ENCODE assay signal across 18 cellular contexts in genomic region chr5:148796931-148797330, GRCh38. TPM values are rescaled to one million over a fixed set of nuclear protein-coding genes. Genes with fewer than 3 reads are reported as not detected.
DNase-seq lines count a peak whose midpoint lies in the region; ATAC-seq and TF ChIP-seq lines count a peak whose summit lies in the region.
"Had no signal": no experiment of that assay in that cellular context is flagged by ENCODE, and none has a peak within 500 bp of the region (broad histone marks: within the 10 kb centered on the region; RNA-seq: fewer than 3 reads in every experiment).

No MANE protein-coding gene starts in this region.

- no peak overlapping the region for H3K4me3 ChIP-seq in Karpas-422 (ENCODE audit: low read length)
- H3K4me3 ChIP-seq: HAP-1, PC-9 had no signal

- no peak overlapping the region for H3K27ac ChIP-seq in Karpas-422 (ENCODE audit: low read length)
- no peak overlapping the region for H3K27ac ChIP-seq in RWPE1
- H3K27ac ChIP-seq in foreskin keratinocyte = no peak overlapping the region
- H3K27ac ChIP-seq: PC-9 had no signal

- H3K4me1 ChIP-seq in Karpas-422 (ENCODE audit: low read length) (peaks cover 54% of the 10 kb centered on the region), foreskin keratinocyte (peaks cover 5% of the 10 kb centered on the region)
- H3K4me1 ChIP-seq: HAP-1 had no signal

- ATAC-seq in foreskin keratinocyte (peak; percentile 90), GM21390 (IDR thresholded peaks at IDR 0.05; ENCODE audit: unreplicated experiment) (no peak)
- ATAC-seq: Right ventricle myocardium inferior had no signal

- CTCF ChIA-PET in RWPE1 (lab: Yijun Ruan, JAX) = interaction anchor here (0.6 kb wide), 2 partner anchors 66 to 1004 kb away, joined by 3 to 4 read pairs; no protein-coding TSS in a partner anchor

- H3K36me3 ChIP-seq in Karpas-422 (ENCODE audit: insufficient read depth, low read length) = no peaks in the 10 kb centered on the region
- H3K36me3 ChIP-seq: HAP-1 had no signal

- H3K9me3 ChIP-seq in Karpas-422 (ENCODE audit: low read length) = no peaks in the 10 kb centered on the region
- H3K9me3 ChIP-seq: HAP-1 had no signal

- no peak overlapping the region for H3K4me2 ChIP-seq in Karpas-422 (ENCODE audit: low read depth, low read length, poor library complexity, severe bottlenecking)
- H3K4me2 ChIP-seq: PC-9 had no signal

- TF ChIP-seq CTCF in RWPE1 (conservative IDR thresholded peaks at IDR 0.05; ENCODE audit: low read depth) = no peak
- TF ChIP-seq CTCF in foreskin keratinocyte (conservative IDR thresholded peaks at IDR 0.05) = no peak

- no peaks in the 10 kb centered on the region for H3K79me2 ChIP-seq in Karpas-422 (ENCODE audit: low read length)

- H4K20me1 ChIP-seq in Karpas-422 (ENCODE audit: insufficient read depth, low read depth, low read length) = no peaks in the 10 kb centered on the region

- no peaks in the 10 kb centered on the region for H3K27me3 ChIP-seq in Karpas-422 (ENCODE audit: low read length)
- no peaks in the 10 kb centered on the region for H3K27me3 ChIP-seq in foreskin keratinocyte

- no peak overlapping the region for H3K9ac ChIP-seq in Karpas-422 (ENCODE audit: low read length)

- POLR2A ChIA-PET in RWPE1 (lab: Yijun Ruan, JAX; ENCODE audit: low non-redundant PET) = no interaction called here

- peak overlapping the region; percentile 17; the same call in 1 of the 2 replicates for H2AFZ ChIP-seq in Karpas-422 (ENCODE audit: low read length)
- H2AFZ ChIP-seq: PC-9 had no signal

- no peaks in the 10 kb centered on the region for H3K9me2 ChIP-seq in Karpas-422 (replicated peaks; ENCODE audit: insufficient read depth, low read length)

- DNase-seq in Daoy (ENCODE audit: low read depth) = peak; percentile 14
- DNase-seq in Karpas-422 = no peak
- peak; percentile 65 for DNase-seq in RWPE1 (ENCODE audit: low spot score)
- peak in 1 of 2 donors; percentile 62 for DNase-seq in foreskin keratinocyte
- no peak for DNase-seq in NCI-H146 treated with DMSO at 0.1 percent for 48 hours (lab: John Stamatoyannopoulos, UW; ENCODE audit: unreplicated experiment)
- no peak for DNase-seq in GF-D8 (lab: John Stamatoyannopoulos, UW)
- no peak for DNase-seq in GDM1 (lab: John Stamatoyannopoulos, UW)
- DNase-seq: COR-L47, DMS153, IMR-90, MM.1S, NCI-H187, NCI-H345, NCI-H524 treated with DMSO at 0.1 percent for 48 hours, PC-9 had no signal

RNA-seq across cellular contexts. Expression of gene ADRB2, which starts 29.5 kb away (rescaled TPM):
- total RNA-seq in Daoy (2014; rRNA removed; shearing (Covaris generic)) = 2.1 and 3.7 TPM in 2 replicates
- 37.0 and 39.9 TPM in 2 replicates for total RNA-seq in Karpas-422 (2014; rRNA removed; shearing (Covaris generic); ENCODE audit: low replicate concordance)
- total RNA-seq in foreskin keratinocyte = 20.4 and 36.9 TPM in 2 replicates
- polyA plus RNA-seq in foreskin keratinocyte = 10.8 and 23.5 TPM in 2 replicates

Comparison
In these comparisons a context has a peak if more than half of its experiments do, and no peak if none do; other contexts are left out.
1. DNase-seq: peak in Daoy (single experiment) and RWPE1 (single experiment); none in Karpas-422 (single experiment), NCI-H146 treated with DMSO at 0.1 percent for 48 hours (single experiment), GF-D8 (single experiment) and GDM1 (single experiment).